ENCODE assay signal across 8 cellular contexts in the genomic region with DNA sequence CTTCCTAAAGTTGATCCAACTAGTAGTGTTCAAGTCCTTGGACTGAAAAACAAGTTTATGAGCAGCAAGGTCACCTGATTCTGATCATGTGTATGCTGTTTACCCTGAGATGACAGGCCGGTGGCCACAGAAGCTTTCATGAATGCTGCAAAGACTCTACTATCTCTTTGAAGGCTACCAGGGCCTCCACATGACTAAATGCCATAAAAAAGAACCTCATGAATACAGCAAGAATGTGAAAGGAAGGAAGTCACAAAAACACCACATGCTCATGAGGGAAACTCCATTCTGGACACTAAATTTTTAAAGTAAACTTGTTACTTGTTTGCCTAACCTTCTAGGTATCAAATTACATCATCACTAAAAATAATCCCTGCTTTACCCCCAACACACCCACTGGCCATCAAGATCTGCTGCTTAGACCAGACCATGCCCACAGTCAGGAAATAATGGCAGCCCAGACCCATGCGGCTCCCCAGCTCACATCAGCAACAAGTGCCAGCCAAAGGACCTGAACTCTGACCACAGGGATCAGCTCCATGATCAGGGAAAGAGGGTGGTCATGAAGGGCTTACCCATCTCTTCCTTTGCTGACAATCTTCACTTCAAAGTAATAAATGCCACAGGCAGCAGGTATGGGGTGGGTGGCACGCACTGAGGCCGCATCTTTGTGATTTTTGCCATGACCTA. TPM values are rescaled to one million over a fixed set of nuclear protein-coding genes. Genes with fewer than 3 reads are reported as not detected.
DNase-seq lines count a peak whose midpoint lies in the region; ATAC-seq and TF ChIP-seq lines count a peak whose summit lies in the region.

No MANE protein-coding gene starts in this region.

- WGBS in spleen, 5 donors: 77 to 90% (median 84%) methylated on average over 4 of the region's 4 CpGs

- peak overlapping the region; percentile 90 for H3K4me3 Mint-ChIP-seq in activated CD4-positive, alpha-beta memory T cell treated with anti-CD3 and anti-CD28 coated beads, Interleukin-2, amount 10 ng/mL, durations not matched to agents 7 days and 5 days

- H3K27ac ChIP-seq in spleen: peak overlapping the region in 2 of 8 donors; percentile 16 to 91

- no peaks in the 10 kb centered on the region for H3K9me3 Mint-ChIP-seq in activated CD4-positive, alpha-beta memory T cell treated with anti-CD3 and anti-CD28 coated beads, Interleukin-2, amount 10 ng/mL, durations not matched to agents 7 days and 5 days

- H3K4me1 Mint-ChIP-seq in activated CD4-positive, alpha-beta memory T cell treated with anti-CD3 and anti-CD28 coated beads, Interleukin-2, amount 10 ng/mL, durations not matched to agents 7 days and 5 days: peaks cover 56% of the 10 kb centered on the region

- CTCF ChIA-PET in activated CD4-positive, alpha-beta memory T cell treated with anti-CD3 and anti-CD28 coated beads, Interleukin-2, amount 10 ng/mL, durations not matched to agents 7 days and 5 days (lab: Charles Lee): interaction anchor here (1.1 to 5.7 kb wide), 2 partner anchors 11 to 133 kb away, joined by 3 to 46 read pairs; no protein-coding TSS in a partner anchor

- H3K36me3 ChIP-seq in iPS-15b (ENCODE audit: control insufficient read depth, insufficient read depth, low read length): peaks cover 4% of the 10 kb centered on the region
- peaks cover 0 to 47% (median 5%) of the 10 kb centered on the region in 6 donors for H3K36me3 ChIP-seq in spleen

- TF ChIP-seq CTCF in HFF-Myc (IDR thresholded peaks at IDR 0.05; ENCODE audit: low read depth, low read length, missing control alignments) (no peak), spleen (IDR thresholded peaks at IDR 0.05 in 8 of 11, conservative IDR thresholded peaks at IDR 0.05 in 3 of 11) (no peak), omental fat pad (IDR thresholded peaks at IDR 0.05) (no peak)

- H3K4me3 ChIP-seq in HFF-Myc (replicated peaks; ENCODE audit: low read depth, low read length) (peak overlapping the region; percentile 96), iPS-15b (ENCODE audit: low read depth, low read length) (peak overlapping the region; percentile 96), spleen (peak overlapping the region; percentile 73 to 98 (median 86))

- ATAC-seq in omental fat pad (ENCODE audit: low FRiP score) (no peak), GM21786 (IDR thresholded peaks at IDR 0.05; ENCODE audit: unreplicated experiment) (no peak), GM21367 (IDR thresholded peaks at IDR 0.05; ENCODE audit: unreplicated experiment) (no peak)

- H3K27me3 Mint-ChIP-seq in activated CD4-positive, alpha-beta memory T cell treated with anti-CD3 and anti-CD28 coated beads, Interleukin-2, amount 10 ng/mL, durations not matched to agents 7 days and 5 days: no peaks in the 10 kb centered on the region

- DNase-seq in HFF-Myc (ENCODE audit: extremely low read depth, low read depth): peak; percentile 11
- DNase-seq in activated CD4-positive, alpha-beta memory T cell treated with anti-CD3 and anti-CD28 coated beads, Interleukin-2, amount 10 ng/mL, durations not matched to agents 7 days and 5 days: no peak
- no peak for DNase-seq in spleen
- no peak for DNase-seq in omental fat pad (ENCODE audit: low spot score)
- DNase-seq in COLO668 (lab: John Stamatoyannopoulos, UW; ENCODE audit: unreplicated experiment): no peak

- H3K36me3 Mint-ChIP-seq in activated CD4-positive, alpha-beta memory T cell treated with anti-CD3 and anti-CD28 coated beads, Interleukin-2, amount 10 ng/mL, durations not matched to agents 7 days and 5 days (ENCODE audit: low read depth): peaks cover 49% of the 10 kb centered on the region

- POLR2A ChIA-PET in activated CD4-positive, alpha-beta memory T cell treated with anti-CD3 and anti-CD28 coated beads, Interleukin-2, amount 10 ng/mL, durations not matched to agents 7 days and 5 days (lab: Charles Lee): no interaction called here

- H3K27ac Mint-ChIP-seq in activated CD4-positive, alpha-beta memory T cell treated with anti-CD3 and anti-CD28 coated beads, Interleukin-2, amount 10 ng/mL, durations not matched to agents 7 days and 5 days: peak overlapping the region; percentile 77

- TF ChIP-seq POLR2A in spleen (IDR thresholded peaks at IDR 0.05): no peak

- H3K27me3 ChIP-seq in iPS-15b (ENCODE audit: control insufficient read depth, insufficient read depth, low read length) (no peaks in the 10 kb centered on the region), spleen (replicated peaks in 1 of 7) (no peaks in the 10 kb centered on the region)

- H3K4me1 ChIP-seq in iPS-15b (ENCODE audit: control insufficient read depth, insufficient read depth, low read length) (peaks cover 5% of the 10 kb centered on the region), spleen (peaks cover 43 to 73% (median 65%) of the 10 kb centered on the region in 6 donors)

- no peak overlapping the region for H3K9ac ChIP-seq in iPS-15b (ENCODE audit: low read depth, low read length)

- H3K9me3 ChIP-seq in iPS-15b (ENCODE audit: control insufficient read depth, insufficient read depth, low read length): no peaks in the 10 kb centered on the region
- H3K9me3 ChIP-seq in spleen: no peaks in the 10 kb centered on the region

- intact Hi-C loops in spleen (cut with DNase I; ENCODE audit: low total_unique reads): loop anchor here (10.0 kb wide), 2 partner anchors 50 to 280 kb away; a partner anchor contains a TSS

RNA-seq across cellular contexts. Expression of a gene that starts 1.4 kb away (rescaled TPM):
- total RNA-seq in activated CD4-positive, alpha-beta memory T cell treated with anti-CD3 and anti-CD28 coated beads, Interleukin-2, amount 10 ng/mL, durations not matched to agents 7 days and 5 days: 10 to 100 TPM; 23.2 to 24.3 TPM
- total RNA-seq in spleen (10 to 100 TPM; 19.7 to 38.6 (median 25.9) TPM), omental fat pad (1 to 10 TPM; 6.0 to 9.8 (median 8.3) TPM)
- polyA plus RNA-seq in spleen: 10 to 100 TPM in 1 of 3 donors, 1 to 10 TPM in 2; 6.6 to 10.7 (median 8.1) TPM

RNA-seq across cellular contexts. Expression of a gene that starts 1.7 kb away (rescaled TPM):
- total RNA-seq in activated CD4-positive, alpha-beta memory T cell treated with anti-CD3 and anti-CD28 coated beads, Interleukin-2, amount 10 ng/mL, durations not matched to agents 7 days and 5 days: under 1 TPM; 0.20 to 0.25 TPM
- 1 to 10 TPM in 1 of 7 donors, under 1 TPM in 6; 0.44 to 2.7 (median 0.80) TPM for total RNA-seq in spleen
- polyA plus RNA-seq in spleen: 1 to 10 TPM; 1.0 to 2.3 (median 1.9) TPM
- 1 to 10 TPM in 2 of 4 donors, under 1 TPM in 2; 0.60 to 1.9 (median 1.1) TPM for total RNA-seq in omental fat pad

RNA-seq across cellular contexts. Expression of a gene that starts 37.1 kb away (rescaled TPM):
- 10 to 100 TPM; 40.6 to 42.3 TPM for total RNA-seq in activated CD4-positive, alpha-beta memory T cell treated with anti-CD3 and anti-CD28 coated beads, Interleukin-2, amount 10 ng/mL, durations not matched to agents 7 days and 5 days
- total RNA-seq in spleen: 10 to 100 TPM; 23.5 to 80.7 (median 35.7) TPM
- polyA plus RNA-seq in spleen: 10 to 100 TPM; 19.9 to 31.7 (median 24.3) TPM
- 10 to 100 TPM; 37.4 to 61.6 (median 48.3) TPM for total RNA-seq in omental fat pad

RNA-seq across cellular contexts. Expression of a gene that starts 41.7 kb away (rescaled TPM):
- 100 to 1,000 TPM in 1 of 2 experiments, 10 to 100 TPM in 1; 96.4 to 101 TPM for total RNA-seq in activated CD4-positive, alpha-beta memory T cell treated with anti-CD3 and anti-CD28 coated beads, Interleukin-2, amount 10 ng/mL, durations not matched to agents 7 days and 5 days
- total RNA-seq in spleen: 10 to 100 TPM; 38.8 to 64.3 (median 48.6) TPM
- polyA plus RNA-seq in spleen: 100 to 1,000 TPM in 1 of 3 donors, 10 to 100 TPM in 2; 92.3 to 116 (median 97.0) TPM
- 100 to 1,000 TPM in 2 of 4 donors, 10 to 100 TPM in 2; 79.0 to 150 (median 110) TPM for total RNA-seq in omental fat pad

RNA-seq across cellular contexts. Expression of a gene that starts 42.5 kb away (rescaled TPM):
- total RNA-seq in activated CD4-positive, alpha-beta memory T cell treated with anti-CD3 and anti-CD28 coated beads, Interleukin-2, amount 10 ng/mL, durations not matched to agents 7 days and 5 days: 10 to 100 TPM; 50.2 to 53.5 TPM
- total RNA-seq in spleen: 10 to 100 TPM; 43.2 to 82.9 (median 50.8) TPM
- polyA plus RNA-seq in spleen: 100 to 1,000 TPM in 1 of 3 donors, 10 to 100 TPM in 2; 47.2 to 101 (median 91.3) TPM
- total RNA-seq in omental fat pad: 100 to 1,000 TPM in 1 of 4 donors, 10 to 100 TPM in 3; 22.9 to 135 (median 37.8) TPM
